11 cellular contexts compared by ENCODE assay signal in genomic region chr5:2756764-2757163, GRCh38. TPM values are rescaled to one million over a fixed set of nuclear protein-coding genes. Genes with fewer than 3 reads are reported as not detected.
DNase-seq lines count a peak whose midpoint lies in the region; ATAC-seq, FAIRE-seq and TF ChIP-seq lines count a peak whose summit lies in the region.
"Had no signal": no experiment of that assay in that cellular context is flagged by ENCODE, and none has a peak within 500 bp of the region (broad histone marks: within the 10 kb centered on the region; RNA-seq: fewer than 3 reads in every experiment).

No MANE protein-coding gene starts in this region.

- no peak for ATAC-seq in HG03045 (IDR thresholded peaks at IDR 0.05; ENCODE audit: unreplicated experiment)

- peak overlapping the region; percentile 35 for H3K4me3 ChIP-seq in bronchial epithelial cell (ENCODE audit: low read depth, low read length)
- peak overlapping the region; percentile 58 for H3K4me3 ChIP-seq in lower leg skin (ENCODE audit: low read depth, poor library complexity, severe bottlenecking)
- H3K4me3 ChIP-seq in suprapubic skin: peak overlapping the region; percentile 54

- H3K27me3 ChIP-seq in bronchial epithelial cell (ENCODE audit: control insufficient read depth, insufficient read depth, low read length) (no peaks in the 10 kb centered on the region), suprapubic skin (peaks cover 28% of the 10 kb centered on the region)

- no peaks in the 10 kb centered on the region for H3K4me1 Mint-ChIP-seq in activated CD4-positive, alpha-beta T cell treated with anti-CD3 and anti-CD28 coated beads, Interleukin-2, amount 10 ng/mL, durations not matched to agents 24 days and 14 days

- H3K27me3 Mint-ChIP-seq in activated CD4-positive, alpha-beta T cell treated with anti-CD3 and anti-CD28 coated beads, Interleukin-2, amount 10 ng/mL, durations not matched to agents 24 days and 14 days: peaks cover 54% of the 10 kb centered on the region

- TF ChIP-seq EP300 in suprapubic skin (IDR thresholded peaks at IDR 0.05): no peak

- H3K27ac ChIP-seq in suprapubic skin: peak overlapping the region; percentile 92
- H3K27ac ChIP-seq: Peyer's patch had no signal

- peak; percentile 53 for DNase-seq in activated CD4-positive, alpha-beta T cell treated with anti-CD3 and anti-CD28 coated beads, Interleukin-2, amount 10 ng/mL, durations not matched to agents 24 days and 14 days
- DNase-seq in activated CD4-positive, alpha-beta T cell treated with anti-CD3 and anti-CD28 coated beads, Interleukin-2, amount 50 U/mL, for 48 hours: no peak
- DNase-seq in bronchial epithelial cell (ENCODE audit: low read depth): no peak
- no peak for DNase-seq in lower leg skin (ENCODE audit: low spot score in 2 of 2)
- DNase-seq in suprapubic skin (ENCODE audit: low spot score in 2 of 2): no peak
- no peak for DNase-seq in D341Med (ENCODE audit: low spot score)
- DNase-seq in NCI-H510A treated with DMSO at 0.1 percent for 48 hours (lab: John Stamatoyannopoulos, UW): no peak
- DNase-seq: NCI-H1417, Peyer's patch had no signal

- H3K4me3 Mint-ChIP-seq in activated CD4-positive, alpha-beta T cell treated with anti-CD3 and anti-CD28 coated beads, Interleukin-2, amount 10 ng/mL, durations not matched to agents 24 days and 14 days: no peak overlapping the region

- intact Hi-C loops in activated CD4-positive, alpha-beta T cell treated with anti-CD3 and anti-CD28 coated beads, Interleukin-2, amount 10 ng/mL, durations not matched to agents 24 days and 14 days (cut with micrococcal nuclease): loop anchor here (5.0 kb wide), 1 partner anchor 836 kb away; no protein-coding TSS in a partner anchor
- intact Hi-C loops in lower leg skin (cut with DNase I; ENCODE audit: low total_unique reads): no loop called here

- no peaks in the 10 kb centered on the region for H3K9me3 ChIP-seq in suprapubic skin
- H3K9me3 ChIP-seq: Peyer's patch had no signal

- H3K27ac Mint-ChIP-seq in activated CD4-positive, alpha-beta T cell treated with anti-CD3 and anti-CD28 coated beads, Interleukin-2, amount 10 ng/mL, durations not matched to agents 24 days and 14 days: peak overlapping the region; percentile 41

- no peak for FAIRE-seq in bronchial epithelial cell (lab: Jason Lieb, UNC)

- H3K4me1 ChIP-seq in suprapubic skin: peaks cover 60% of the 10 kb centered on the region

- no peaks in the 10 kb centered on the region for H3K36me3 ChIP-seq in bronchial epithelial cell (ENCODE audit: control insufficient read depth, insufficient read depth, low read length)
- no peaks in the 10 kb centered on the region for H3K36me3 ChIP-seq in suprapubic skin
- H3K36me3 ChIP-seq: Peyer's patch had no signal

- 3 to 7% methylated on average over 32 of the region's 32 CpGs for WGBS in lower leg skin, 2 donors
- WGBS in suprapubic skin: 7% methylated on average over 31 of the region's 32 CpGs

- H3K9me3 Mint-ChIP-seq in activated CD4-positive, alpha-beta T cell treated with anti-CD3 and anti-CD28 coated beads, Interleukin-2, amount 10 ng/mL, durations not matched to agents 24 days and 14 days: peaks cover 4% of the 10 kb centered on the region

- peaks cover 4% of the 10 kb centered on the region for H3K36me3 Mint-ChIP-seq in activated CD4-positive, alpha-beta T cell treated with anti-CD3 and anti-CD28 coated beads, Interleukin-2, amount 10 ng/mL, durations not matched to agents 24 days and 14 days (ENCODE audit: low read depth)

- TF ChIP-seq CTCF in bronchial epithelial cell (IDR thresholded peaks at IDR 0.05; ENCODE audit: insufficient read depth, low read length, severe bottlenecking): no peak
- TF ChIP-seq CTCF in lower leg skin (IDR thresholded peaks at IDR 0.05): no peak
- no peak for TF ChIP-seq CTCF in suprapubic skin (IDR thresholded peaks at IDR 0.05)

- TF ChIP-seq POLR2A in lower leg skin (IDR thresholded peaks at IDR 0.05) (no peak), suprapubic skin (IDR thresholded peaks at IDR 0.05) (no peak)

RNA-seq across cellular contexts. Expression of gene IRX2, which starts 5.3 kb away (rescaled TPM):
- not detected in 2 replicates for total RNA-seq in activated CD4-positive, alpha-beta T cell treated with anti-CD3 and anti-CD28 coated beads, Interleukin-2, amount 10 ng/mL, durations not matched to agents 24 days and 14 days
- total RNA-seq in bronchial epithelial cell: 11.3 and 14.0 TPM in 2 replicates
- total RNA-seq in lower leg skin: 10 to 100 TPM; 31.6 to 70.2 (median 48.9) TPM
- 10 to 100 TPM; 24.3 to 41.1 (median 32.7) TPM for total RNA-seq in suprapubic skin
- total RNA-seq: mononuclear cell, Peyer's patch had no signal

Comparison
In these comparisons a context has a peak if more than half of its experiments do, and no peak if none do; other contexts are left out.
1. RNA of gene IRX2, which starts 5.3 kb away (total RNA-seq): 31.6 to 70.2 TPM in lower leg skin, 24.3 to 41.1 TPM in suprapubic skin and 11.3 to 14.0 TPM in bronchial epithelial cell; not detected in activated CD4-positive, alpha-beta T cell treated with anti-CD3 and anti-CD28 coated beads, Interleukin-2, amount 10 ng/mL, durations not matched to agents 24 days and 14 days; every median in the first group is over 10 times any median in the second.
2. Peak in every context shown above with its lines, with median percentiles within 50 percentile points of each other: H3K4me3 ChIP-seq.